In genomic region chr5:56012281-56012963, GRCh38 we compare ENCODE assay signal across 8 cellular contexts.
DNase-seq lines count a peak whose midpoint lies in the region; ATAC-seq and TF ChIP-seq lines count a peak whose summit lies in the region.

No MANE protein-coding gene starts in this region.

- no peaks in the 10 kb centered on the region for H3K36me3 Mint-ChIP-seq in activated T-cell treated with anti-CD3 and anti-CD28 coated beads, Interleukin-2, amount 50 U/mL, for 24 hours (ENCODE audit: low read depth)

- peak overlapping the region; percentile 90 for H3K27ac Mint-ChIP-seq in activated T-cell treated with anti-CD3 and anti-CD28 coated beads, Interleukin-2, amount 50 U/mL, for 24 hours

- H3K9me3 Mint-ChIP-seq in activated T-cell treated with anti-CD3 and anti-CD28 coated beads, Interleukin-2, amount 50 U/mL, for 24 hours = peaks cover 5% of the 10 kb centered on the region

- peaks cover 42% of the 10 kb centered on the region for H3K4me1 Mint-ChIP-seq in activated T-cell treated with anti-CD3 and anti-CD28 coated beads, Interleukin-2, amount 50 U/mL, for 24 hours (ENCODE audit: low read depth)

- H3K4me3 Mint-ChIP-seq in activated T-cell treated with anti-CD3 and anti-CD28 coated beads, Interleukin-2, amount 50 U/mL, for 24 hours = peak overlapping the region; percentile 5

- H3K4me3 ChIP-seq in GM12865 (ENCODE audit: low read depth, low read length) = no peak overlapping the region

- peak; percentile 80 for ATAC-seq in HG03066 (IDR thresholded peaks at IDR 0.05; ENCODE audit: low read depth, unreplicated experiment)
- ATAC-seq in HG03521 (IDR thresholded peaks at IDR 0.05; ENCODE audit: unreplicated experiment) = no peak
- no peak for ATAC-seq in HG03439 (IDR thresholded peaks at IDR 0.05; ENCODE audit: unreplicated experiment)

- no peaks in the 10 kb centered on the region for H3K27me3 Mint-ChIP-seq in activated T-cell treated with anti-CD3 and anti-CD28 coated beads, Interleukin-2, amount 50 U/mL, for 24 hours

- DNase-seq in GM12865 (ENCODE audit: low read depth) = peak; percentile 46
- DNase-seq in activated T-cell treated with anti-CD3 and anti-CD28 coated beads, Interleukin-2, amount 50 U/mL, for 24 hours = peak; percentile 53
- DNase-seq in kidney tubule cell (ENCODE audit: low spot score) = peak; percentile 47
- DNase-seq in NCI-H1092 treated with DMSO at 0.1 percent for 48 hours (lab: John Stamatoyannopoulos, UW) = no peak
- DNase-seq in COR-L47 (lab: John Stamatoyannopoulos, UW) = no peak

- TF ChIP-seq CTCF in GM12865 (IDR thresholded peaks at IDR 0.05; ENCODE audit: insufficient read depth, low read depth, low read length, missing control alignments) = no peak

Comparison
In these comparisons a context has a peak if more than half of its experiments do, and no peak if none do; other contexts are left out.
1. DNase-seq: peak in GM12865 (single experiment), activated T-cell treated with anti-CD3 and anti-CD28 coated beads, Interleukin-2, amount 50 U/mL, for 24 hours (single experiment) and kidney tubule cell (single experiment); none in NCI-H1092 treated with DMSO at 0.1 percent for 48 hours (single experiment) and COR-L47 (single experiment).